Comparison of ENCODE assay signal across 23 cellular contexts in the genomic region with DNA sequence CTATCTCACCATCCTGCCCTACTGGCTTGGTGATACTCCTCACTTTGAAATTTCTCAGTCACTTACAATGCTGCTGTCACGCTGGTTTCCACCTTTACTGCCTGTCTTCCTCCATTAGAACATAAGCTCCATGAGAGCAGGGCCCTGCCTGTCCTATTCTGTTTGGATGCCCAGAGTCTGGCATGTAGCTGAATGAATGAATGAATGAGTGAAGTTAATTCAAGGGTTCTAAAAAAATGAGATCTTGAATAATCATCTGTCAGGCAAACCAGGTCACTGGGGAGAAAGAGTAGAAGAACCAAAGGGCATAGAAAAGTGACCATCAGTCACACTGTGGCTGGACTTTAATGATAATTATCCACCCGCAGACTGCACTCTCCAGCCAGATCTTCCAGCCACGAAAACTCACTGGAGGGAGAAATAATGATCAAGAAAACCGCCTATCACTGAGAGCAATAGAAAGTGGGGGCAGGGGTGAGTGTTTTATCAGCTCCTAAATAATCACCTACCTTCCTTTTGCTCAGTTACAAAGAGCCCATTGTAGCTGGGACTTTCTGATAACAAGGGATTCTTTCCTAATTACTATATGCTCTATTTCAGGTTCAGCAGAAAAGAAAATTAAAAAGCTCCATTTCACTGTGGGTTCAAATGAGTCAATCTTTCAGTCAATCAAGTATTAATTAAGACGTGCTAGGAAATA. TPM values are rescaled to one million over a fixed set of nuclear protein-coding genes. Genes with fewer than 3 reads are reported as not detected.
A peak's percentile ranks its signal among the peaks of the same experiment; 100 is the strongest.
DNase-seq lines count a peak whose midpoint lies in the region; ATAC-seq, FAIRE-seq and TF ChIP-seq lines count a peak whose summit lies in the region.
"Had no signal": no experiment of that assay in that cellular context is flagged by ENCODE, and none has a peak within 500 bp of the region (broad histone marks: within the 10 kb centered on the region; RNA-seq: fewer than 3 reads in every experiment).

No MANE protein-coding gene starts in this region.

- H3K4me1 ChIP-seq in PC-3 (ENCODE audit: insufficient read depth, low read length), result peaks cover 50% of the 10 kb centered on the region
- H3K4me1 ChIP-seq: BE2C, Caco-2, thyroid gland had no signal

- H3K79me2 ChIP-seq in PC-3 (ENCODE audit: low read length), result no peaks in the 10 kb centered on the region

- no peak for TF ChIP-seq POLR2A in GM12891 (IDR thresholded peaks at IDR 0.05; ENCODE audit: low read depth, low read length)

- no peaks in the 10 kb centered on the region for H3K27me3 Mint-ChIP-seq in activated naive CD4-positive, alpha-beta T cell treated with anti-CD3 and anti-CD28 coated beads, Interleukin-2, amount 10 ng/mL, durations not matched to agents 7 days and 5 days
- H3K27me3 Mint-ChIP-seq in effector memory CD8-positive, alpha-beta T cell, result no peaks in the 10 kb centered on the region
- no peaks in the 10 kb centered on the region for H3K27me3 Mint-ChIP-seq in stimulated activated naive B cell treated with anti-CD40 and anti-IgM and Interleukin-4, amounts not matched to agents 10 μg/mL and 1 μg/mL and 100 μg/mL, for 72 hours

- POLR2A ChIA-PET in PC-3 (lab: Charles Lee; ENCODE audit: unreplicated experiment), result no interaction called here

- H3K36me3 ChIP-seq in PC-3 (ENCODE audit: low read depth, low read length), result 0 out of 2 replicates have a peak, but pooled peaks cover 9% of the 10 kb centered on the region
- H3K36me3 ChIP-seq: BE2C had no signal

- H3K9me3 ChIP-seq in PC-3 (ENCODE audit: low read length), result no peaks in the 10 kb centered on the region
- H3K9me3 ChIP-seq: BE2C, Caco-2, stomach, thyroid gland had no signal

- TF ChIP-seq CTCF in PC-3 (conservative IDR thresholded peaks at IDR 0.05; ENCODE audit: low read depth, low read length), result no peak

- CTCF ChIA-PET in activated naive CD4-positive, alpha-beta T cell treated with anti-CD3 and anti-CD28 coated beads, Interleukin-2, amount 10 ng/mL, durations not matched to agents 7 days and 5 days (lab: Charles Lee), result interaction anchor here (1.0 to 1.2 kb wide), 4 partner anchors 23 to 148 kb away, joined by 3 read pairs; no protein-coding TSS in a partner anchor
- CTCF ChIA-PET in PC-3 (lab: Charles Lee), result no interaction called here

- no peaks in the 10 kb centered on the region for H3K27me3 ChIP-seq in PC-3 (ENCODE audit: low read length)
- H3K27me3 ChIP-seq: stomach, thyroid gland had no signal

- DNase-seq in activated naive CD4-positive, alpha-beta T cell treated with anti-CD3 and anti-CD28 coated beads, Interleukin-2, amount 50 U/mL, for 72 hours (ENCODE audit: low spot score in 2 of 2), result no peak
- DNase-seq in activated naive CD4-positive, alpha-beta T cell treated with anti-CD3 and anti-CD28 coated beads, Interleukin-2, amount 10 ng/mL, durations not matched to agents 7 days and 5 days, result no peak
- no peak for DNase-seq in PC-3
- DNase-seq in effector memory CD8-positive, alpha-beta T cell, result no peak
- no peak for DNase-seq in stimulated activated naive B cell treated with anti-CD40 and anti-IgM and Interleukin-4, amounts not matched to agents 10 μg/mL and 1 μg/mL and 100 μg/mL, for 72 hours
- DNase-seq in GM12891 (ENCODE audit: insufficient read length, low spot score), result no peak
- no peak for DNase-seq in posterior cingulate gyrus
- DNase-seq: activated CD4-positive, alpha-beta T cell treated with anti-CD3 and anti-CD28 coated beads, Interleukin-2, amount 50 U/mL, for 4 hours; activated CD8-positive, alpha-beta memory T cell treated with anti-CD3 and anti-CD28 coated beads, Interleukin-2, amount 50 U/mL, for 48 hours; BE2C; Caco-2; dermis blood vessel endothelial cell; MV-4-11; NCI-H146; stomach; thyroid gland had no signal

- H3K27ac ChIP-seq in PC-3 (ENCODE audit: low read length), result peak overlapping the region; percentile 98; the same call in 1 of the 2 replicates
- H3K27ac ChIP-seq: stomach, thyroid gland had no signal

- H3K27ac Mint-ChIP-seq in activated naive CD4-positive, alpha-beta T cell treated with anti-CD3 and anti-CD28 coated beads, Interleukin-2, amount 50 U/mL, for 72 hours, result peak overlapping the region; percentile 78 to 81
- no peak overlapping the region for H3K27ac Mint-ChIP-seq in activated naive CD4-positive, alpha-beta T cell treated with anti-CD3 and anti-CD28 coated beads, Interleukin-2, amount 10 ng/mL, durations not matched to agents 7 days and 5 days
- peak overlapping the region; percentile 75 to 95 for H3K27ac Mint-ChIP-seq in effector memory CD8-positive, alpha-beta T cell
- peak overlapping the region; percentile 72 for H3K27ac Mint-ChIP-seq in stimulated activated naive B cell treated with anti-CD40 and anti-IgM and Interleukin-4, amounts not matched to agents 10 μg/mL and 1 μg/mL and 100 μg/mL, for 72 hours

- H3K9me3 Mint-ChIP-seq in activated naive CD4-positive, alpha-beta T cell treated with anti-CD3 and anti-CD28 coated beads, Interleukin-2, amount 50 U/mL, for 72 hours, result no peaks in the 10 kb centered on the region
- H3K9me3 Mint-ChIP-seq in activated naive CD4-positive, alpha-beta T cell treated with anti-CD3 and anti-CD28 coated beads, Interleukin-2, amount 10 ng/mL, durations not matched to agents 7 days and 5 days, result no peaks in the 10 kb centered on the region
- H3K9me3 Mint-ChIP-seq in effector memory CD8-positive, alpha-beta T cell, result no peaks in the 10 kb centered on the region
- H3K9me3 Mint-ChIP-seq in stimulated activated naive B cell treated with anti-CD40 and anti-IgM and Interleukin-4, amounts not matched to agents 10 μg/mL and 1 μg/mL and 100 μg/mL, for 72 hours, result no peaks in the 10 kb centered on the region

- no peaks in the 10 kb centered on the region for H4K20me1 ChIP-seq in PC-3 (ENCODE audit: low read length)

- ATAC-seq in activated naive CD4-positive, alpha-beta T cell treated with anti-CD3 and anti-CD28 coated beads, Interleukin-2, amount 50 U/mL, for 72 hours, result no peak
- ATAC-seq in PC-3, result no peak
- ATAC-seq in effector memory CD8-positive, alpha-beta T cell (replicated peaks), result no peak
- no peak for ATAC-seq in stimulated activated naive B cell treated with anti-CD40 and anti-IgM and Interleukin-4, amounts not matched to agents 10 μg/mL and 1 μg/mL and 100 μg/mL, for 72 hours (replicated peaks)
- ATAC-seq: left lobe of liver, SK-N-SH treated with all-trans-retinoic acid at 6 μM for 48 hours had no signal

- no peak overlapping the region for H2AFZ ChIP-seq in PC-3 (ENCODE audit: low read length)

- BruUV-seq in PC-3 (replicated peaks; lab: Mats Ljungman, UMichigan), result no TSS peak

- H3K36me3 Mint-ChIP-seq in activated naive CD4-positive, alpha-beta T cell treated with anti-CD3 and anti-CD28 coated beads, Interleukin-2, amount 50 U/mL, for 72 hours, result peaks cover 0 to 5% of the 10 kb centered on the region in 2 donors
- H3K36me3 Mint-ChIP-seq in activated naive CD4-positive, alpha-beta T cell treated with anti-CD3 and anti-CD28 coated beads, Interleukin-2, amount 10 ng/mL, durations not matched to agents 7 days and 5 days, result peaks cover 79% of the 10 kb centered on the region
- H3K36me3 Mint-ChIP-seq in effector memory CD8-positive, alpha-beta T cell (ENCODE audit: insufficient read depth), result peaks cover 28% of the 10 kb centered on the region
- H3K36me3 Mint-ChIP-seq in stimulated activated naive B cell treated with anti-CD40 and anti-IgM and Interleukin-4, amounts not matched to agents 10 μg/mL and 1 μg/mL and 100 μg/mL, for 72 hours, result peaks cover 65 to 81% of the 10 kb centered on the region in 2 donors

- peaks cover 14% of the 10 kb centered on the region for H3F3A ChIP-seq in PC-3 (ENCODE audit: low read length, unreplicated experiment)

- H3K4me3 ChIP-seq in PC-3 (ENCODE audit: low read length), result no peak overlapping the region
- H3K4me3 ChIP-seq: stomach, thyroid gland had no signal

- H3K9ac ChIP-seq in PC-3 (ENCODE audit: low read length), result no peak overlapping the region

- intact Hi-C loops in PC-3 (cut with micrococcal nuclease), result no loop called here
- intact Hi-C loops in posterior cingulate gyrus (cut with DNase I), result no loop called here

- no peak overlapping the region for H3K4me2 ChIP-seq in PC-3 (ENCODE audit: low read length)

- H3K9me2 ChIP-seq in PC-3 (replicated peaks; ENCODE audit: low read length), result no peaks in the 10 kb centered on the region

- peaks cover 62% of the 10 kb centered on the region for H3K4me1 Mint-ChIP-seq in activated naive CD4-positive, alpha-beta T cell treated with anti-CD3 and anti-CD28 coated beads, Interleukin-2, amount 10 ng/mL, durations not matched to agents 7 days and 5 days
- H3K4me1 Mint-ChIP-seq in effector memory CD8-positive, alpha-beta T cell (ENCODE audit: low read depth in 2 of 2), result peaks cover 57 to 85% of the 10 kb centered on the region in 2 donors
- H3K4me1 Mint-ChIP-seq in stimulated activated naive B cell treated with anti-CD40 and anti-IgM and Interleukin-4, amounts not matched to agents 10 μg/mL and 1 μg/mL and 100 μg/mL, for 72 hours, result peaks cover 48 to 90% of the 10 kb centered on the region in 2 donors

- FAIRE-seq in GM12891 (lab: Jason Lieb, UNC), result no peak
- FAIRE-seq: G401.6, GM19239, H54, HTR-8/SVneo had no signal

- no peak overlapping the region for H3K4me3 Mint-ChIP-seq in activated naive CD4-positive, alpha-beta T cell treated with anti-CD3 and anti-CD28 coated beads, Interleukin-2, amount 10 ng/mL, durations not matched to agents 7 days and 5 days
- H3K4me3 Mint-ChIP-seq in effector memory CD8-positive, alpha-beta T cell, result no peak overlapping the region
- no peak overlapping the region for H3K4me3 Mint-ChIP-seq in stimulated activated naive B cell treated with anti-CD40 and anti-IgM and Interleukin-4, amounts not matched to agents 10 μg/mL and 1 μg/mL and 100 μg/mL, for 72 hours
- H3K4me3 Mint-ChIP-seq: T-helper 2 cell treated with Interferon-gamma antibody and Interleukin-4, amounts not matched to agents 5 μg/mL and 100 μg/mL, for 36 hours had no signal

TF ChIP-seq in GM12891, 5 proteins besides CTCF, POLR2A, EP300 and RAD21:
- TF ChIP-seq SPI1 (IDR thresholded peaks at IDR 0.05; ENCODE audit: low read depth, low read length) (no peak), POU2F2 (IDR thresholded peaks at IDR 0.05; ENCODE audit: low read depth, low read length) (no peak), TAF1 (IDR thresholded peaks at IDR 0.05; ENCODE audit: low read depth, low read length) (no peak), PAX5 (IDR thresholded peaks at IDR 0.05; ENCODE audit: insufficient read depth, low read length, severe bottlenecking) (no peak)

RNA-seq across cellular contexts. Expression of a gene that starts 21.2 kb away (rescaled TPM):
- total RNA-seq in activated naive CD4-positive, alpha-beta T cell treated with anti-CD3 and anti-CD28 coated beads, Interleukin-2, amount 50 U/mL, for 72 hours, result 10 to 100 TPM; 21.2 to 23.4 TPM
- 17.8 and 19.4 TPM in 2 replicates for total RNA-seq in PC-3 (2014; rRNA removed)
- 3.9 TPM for polyA plus RNA-seq in GM12891 (2012; ENCODE audit: low read depth, missing spikeins)
